In the genomic region with DNA sequence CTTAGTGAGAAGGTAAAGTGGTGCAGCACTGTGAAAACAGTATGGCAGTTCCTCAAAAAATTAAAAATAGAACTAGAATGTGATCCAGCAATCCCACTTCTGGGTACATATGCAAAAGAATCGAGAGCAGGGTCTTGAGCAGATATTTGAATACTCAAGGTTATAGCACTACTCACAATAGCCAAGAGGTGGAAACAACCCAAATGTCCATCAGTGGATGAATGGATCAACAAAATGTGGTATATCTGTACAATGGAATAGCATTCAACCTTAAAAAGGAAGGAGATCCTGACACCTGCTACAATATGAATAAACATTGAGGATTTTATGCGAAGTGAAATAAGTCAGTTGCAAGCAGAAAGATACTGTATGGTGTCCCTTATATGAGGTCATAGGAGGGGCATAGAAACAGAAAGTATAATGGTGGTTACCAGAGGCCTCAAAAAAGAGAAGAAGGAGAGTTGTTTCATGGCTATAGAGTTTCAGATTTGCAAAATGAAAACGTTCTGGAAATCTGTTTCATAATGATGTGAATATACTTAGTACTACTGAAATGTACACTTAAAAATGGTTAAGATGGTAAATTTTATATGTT, we compare ENCODE assay signal across 9 cellular contexts.
DNase-seq lines count a peak whose midpoint lies in the region; ATAC-seq and TF ChIP-seq lines count a peak whose summit lies in the region.
"Had no signal": no experiment of that assay in that cellular context is flagged by ENCODE, and none has a peak within 500 bp of the region (broad histone marks: within the 10 kb centered on the region; RNA-seq: fewer than 3 reads in every experiment).

No MANE protein-coding gene starts in this region.

- CTCF ChIA-PET in activated CD8-positive, alpha-beta memory T cell treated with anti-CD3 and anti-CD28 coated beads, Interleukin-2, amount 10 ng/mL, durations not matched to agents 7 days and 5 days (lab: Charles Lee) = no interaction called here

- ATAC-seq in activated CD8-positive, alpha-beta memory T cell treated with anti-CD3 and anti-CD28 coated beads, Interleukin-2, amount 10 ng/mL, durations not matched to agents 7 days and 5 days = peak; percentile 71
- ATAC-seq in HG02763 (IDR thresholded peaks at IDR 0.05; ENCODE audit: unreplicated experiment) = peak; percentile 95
- peak; percentile 95 for ATAC-seq in stimulated activated memory B cell treated with anti-CD40 and anti-IgM and Interleukin-4, amounts not matched to agents 10 μg/mL and 1 μg/mL and 100 μg/mL, for 72 hours

- no peak for TF ChIP-seq CTCF in osteoblast (IDR thresholded peaks at IDR 0.05; ENCODE audit: extremely low read depth, low read depth, low read length)

- H3K4me1 Mint-ChIP-seq in activated CD8-positive, alpha-beta memory T cell treated with anti-CD3 and anti-CD28 coated beads, Interleukin-2, amount 10 ng/mL, durations not matched to agents 7 days and 5 days = peaks cover 14% of the 10 kb centered on the region
- peaks cover 23% of the 10 kb centered on the region for H3K4me1 Mint-ChIP-seq in stimulated activated memory B cell treated with anti-CD40 and anti-IgM and Interleukin-4, amounts not matched to agents 10 μg/mL and 1 μg/mL and 100 μg/mL, for 72 hours

- H3K27me3 ChIP-seq in osteoblast (ENCODE audit: insufficient read depth, low read length) = peaks cover 26% of the 10 kb centered on the region

- no peaks in the 10 kb centered on the region for H3K79me2 ChIP-seq in osteoblast (ENCODE audit: insufficient read depth, low read length)

- no peak overlapping the region for H2AFZ ChIP-seq in osteoblast (ENCODE audit: low read length)

- no peaks in the 10 kb centered on the region for H4K20me1 ChIP-seq in osteoblast (ENCODE audit: insufficient read depth, low read length)

- H3K36me3 ChIP-seq in osteoblast (ENCODE audit: insufficient read depth, low read length) = no peaks in the 10 kb centered on the region

- no peak overlapping the region for H3K4me2 ChIP-seq in osteoblast (ENCODE audit: insufficient read depth, low read length)
- H3K4me2 ChIP-seq: A549 had no signal

- no peak overlapping the region for H3K27ac Mint-ChIP-seq in activated CD8-positive, alpha-beta memory T cell treated with anti-CD3 and anti-CD28 coated beads, Interleukin-2, amount 10 ng/mL, durations not matched to agents 7 days and 5 days
- peak overlapping the region; percentile 53 for H3K27ac Mint-ChIP-seq in stimulated activated memory B cell treated with anti-CD40 and anti-IgM and Interleukin-4, amounts not matched to agents 10 μg/mL and 1 μg/mL and 100 μg/mL, for 72 hours

- no peak for DNase-seq in activated CD8-positive, alpha-beta memory T cell treated with anti-CD3 and anti-CD28 coated beads, Interleukin-2, amount 10 ng/mL, durations not matched to agents 7 days and 5 days
- no peak for DNase-seq in activated CD8-positive, alpha-beta memory T cell treated with anti-CD3 and anti-CD28 coated beads for 24 hours
- DNase-seq in MV-4-11 (lab: John Stamatoyannopoulos, UW) = peak; percentile 93
- DNase-seq in effector CD8-positive, alpha-beta T cell (lab: John Stamatoyannopoulos, UW) = no peak
- no peak for DNase-seq in NCI-H2081 treated with DMSO at 0.1 percent for 48 hours (lab: John Stamatoyannopoulos, UW)
- DNase-seq in osteoblast (ENCODE audit: insufficient read length, low spot score, missing footprints) = no peak

- no peaks in the 10 kb centered on the region for H3K36me3 Mint-ChIP-seq in activated CD8-positive, alpha-beta memory T cell treated with anti-CD3 and anti-CD28 coated beads, Interleukin-2, amount 10 ng/mL, durations not matched to agents 7 days and 5 days
- no peaks in the 10 kb centered on the region for H3K36me3 Mint-ChIP-seq in stimulated activated memory B cell treated with anti-CD40 and anti-IgM and Interleukin-4, amounts not matched to agents 10 μg/mL and 1 μg/mL and 100 μg/mL, for 72 hours

- H3K9me3 Mint-ChIP-seq in activated CD8-positive, alpha-beta memory T cell treated with anti-CD3 and anti-CD28 coated beads, Interleukin-2, amount 10 ng/mL, durations not matched to agents 7 days and 5 days (ENCODE audit: low read depth) = no peaks in the 10 kb centered on the region
- H3K9me3 Mint-ChIP-seq in stimulated activated memory B cell treated with anti-CD40 and anti-IgM and Interleukin-4, amounts not matched to agents 10 μg/mL and 1 μg/mL and 100 μg/mL, for 72 hours = no peaks in the 10 kb centered on the region

- H3K9me3 ChIP-seq in osteoblast (ENCODE audit: low read depth, low read length) = no peaks in the 10 kb centered on the region
- H3K9me3 ChIP-seq: A549 had no signal

- no peak overlapping the region for H3K27ac ChIP-seq in osteoblast (ENCODE audit: low read depth, low read length)
- H3K27ac ChIP-seq: A549 had no signal

- no peak overlapping the region for H3K4me3 ChIP-seq in osteoblast (ENCODE audit: insufficient read depth, low read length)
- H3K4me3 ChIP-seq: A549 had no signal

- no peaks in the 10 kb centered on the region for H3K4me1 ChIP-seq in osteoblast (ENCODE audit: insufficient read depth, low read length)
- H3K4me1 ChIP-seq: A549 had no signal

- H3K4me3 Mint-ChIP-seq in activated CD8-positive, alpha-beta memory T cell treated with anti-CD3 and anti-CD28 coated beads, Interleukin-2, amount 10 ng/mL, durations not matched to agents 7 days and 5 days = no peak overlapping the region
- H3K4me3 Mint-ChIP-seq in stimulated activated memory B cell treated with anti-CD40 and anti-IgM and Interleukin-4, amounts not matched to agents 10 μg/mL and 1 μg/mL and 100 μg/mL, for 72 hours = no peak overlapping the region

- H3K27me3 Mint-ChIP-seq in activated CD8-positive, alpha-beta memory T cell treated with anti-CD3 and anti-CD28 coated beads, Interleukin-2, amount 10 ng/mL, durations not matched to agents 7 days and 5 days = peaks cover 58% of the 10 kb centered on the region
- peaks cover 11% of the 10 kb centered on the region for H3K27me3 Mint-ChIP-seq in stimulated activated memory B cell treated with anti-CD40 and anti-IgM and Interleukin-4, amounts not matched to agents 10 μg/mL and 1 μg/mL and 100 μg/mL, for 72 hours
